9 cellular contexts compared by ENCODE assay signal in the genomic region with DNA sequence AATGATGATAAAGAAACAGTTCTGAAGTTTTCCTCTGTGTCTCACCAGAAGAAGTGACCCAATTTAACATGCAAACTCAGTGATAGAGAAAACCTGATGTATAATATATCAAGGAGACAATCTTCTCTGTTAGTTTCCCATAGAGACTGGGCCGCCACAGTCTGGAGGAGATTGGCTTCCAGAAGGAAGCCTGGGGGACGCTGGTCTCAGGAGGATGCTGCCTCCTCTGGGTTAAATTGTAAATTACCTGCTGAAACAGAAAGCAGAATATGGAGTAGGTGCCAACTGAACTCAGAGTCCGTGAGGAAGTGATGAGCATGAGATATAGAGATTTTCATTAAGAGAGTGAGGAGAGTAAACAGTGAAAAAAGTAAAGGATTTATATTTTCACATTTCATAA. TPM values are rescaled to one million over a fixed set of nuclear protein-coding genes. Genes with fewer than 3 reads are reported as not detected.
DNase-seq lines count a peak whose midpoint lies in the region; ATAC-seq and TF ChIP-seq lines count a peak whose summit lies in the region.
"Had no signal": no experiment of that assay in that cellular context is flagged by ENCODE, and none has a peak within 500 bp of the region (broad histone marks: within the 10 kb centered on the region; RNA-seq: fewer than 3 reads in every experiment).

No MANE protein-coding gene starts in this region.

- TF ChIP-seq CTCF in GM13977 (IDR thresholded peaks at IDR 0.05; ENCODE audit: extremely low read depth, insufficient read depth, missing control alignments): peak; percentile 62
- no peak for TF ChIP-seq CTCF in endothelial cell (IDR thresholded peaks at IDR 0.05; ENCODE audit: unreplicated experiment)

- peaks cover 5% of the 10 kb centered on the region for H3K27me3 Mint-ChIP-seq in endothelial cell (ENCODE audit: unreplicated experiment)

- peak; percentile 77 for ATAC-seq in GM21360 (IDR thresholded peaks at IDR 0.05; ENCODE audit: unreplicated experiment)
- peak; percentile 61 for ATAC-seq in HG03460 (IDR thresholded peaks at IDR 0.05; ENCODE audit: unreplicated experiment)
- ATAC-seq in HG02970 (IDR thresholded peaks at IDR 0.05; ENCODE audit: low FRiP score, unreplicated experiment): no peak

- DNase-seq in GM13977 (ENCODE audit: low spot score): peak; percentile 54
- DNase-seq in kidney tubule cell (ENCODE audit: low spot score): peak; percentile 34
- DNase-seq in nucleus accumbens (lab: John Stamatoyannopoulos, UW): no peak
- no peak for DNase-seq in HuH-7 (ENCODE audit: low spot score)
- DNase-seq in endothelial cell (ENCODE audit: low spot score): no peak

- peaks cover 4% of the 10 kb centered on the region for H3K36me3 Mint-ChIP-seq in endothelial cell (ENCODE audit: low read depth, unreplicated experiment)

- peaks cover 12% of the 10 kb centered on the region for H3K9me3 Mint-ChIP-seq in endothelial cell (ENCODE audit: unreplicated experiment)

- in situ Hi-C loops in GM13977 (cut with MboI; ENCODE audit: low pct_unique_long_range_greater_than_20kb, low sequenced_read_pairs, unreplicated experiment): no loop called here

- no peaks in the 10 kb centered on the region for H3K4me1 Mint-ChIP-seq in endothelial cell (ENCODE audit: unreplicated experiment)

- no peak overlapping the region for H3K27ac Mint-ChIP-seq in endothelial cell (ENCODE audit: unreplicated experiment)

- no peak overlapping the region for H3K4me3 Mint-ChIP-seq in endothelial cell (ENCODE audit: unreplicated experiment)

RNA-seq across cellular contexts. Expression of a gene that starts 15.8 kb away (rescaled TPM):
- total RNA-seq in endothelial cell (ENCODE audit: unreplicated experiment): not detected
- total RNA-seq: RPMI7951 had no signal

RNA-seq across cellular contexts. Expression of a gene that starts 31.5 kb away (rescaled TPM):
- total RNA-seq in endothelial cell (ENCODE audit: unreplicated experiment): not detected
- total RNA-seq: RPMI7951 had no signal

RNA-seq across cellular contexts. Expression of a gene that starts 41.7 kb away (rescaled TPM):
- not detected for total RNA-seq in endothelial cell (ENCODE audit: unreplicated experiment)
- total RNA-seq: RPMI7951 had no signal

RNA-seq across cellular contexts. Expression of a gene that starts 51.9 kb away (rescaled TPM):
- not detected for total RNA-seq in endothelial cell (ENCODE audit: unreplicated experiment)
- total RNA-seq: RPMI7951 had no signal

Comparison
In these comparisons a context has a peak if more than half of its experiments do, and no peak if none do; other contexts are left out.
1. DNase-seq: peak in GM13977 (single experiment) and kidney tubule cell (single experiment); none in nucleus accumbens (0 of 56), HuH-7 (single experiment) and endothelial cell (single experiment).